In the genomic region with DNA sequence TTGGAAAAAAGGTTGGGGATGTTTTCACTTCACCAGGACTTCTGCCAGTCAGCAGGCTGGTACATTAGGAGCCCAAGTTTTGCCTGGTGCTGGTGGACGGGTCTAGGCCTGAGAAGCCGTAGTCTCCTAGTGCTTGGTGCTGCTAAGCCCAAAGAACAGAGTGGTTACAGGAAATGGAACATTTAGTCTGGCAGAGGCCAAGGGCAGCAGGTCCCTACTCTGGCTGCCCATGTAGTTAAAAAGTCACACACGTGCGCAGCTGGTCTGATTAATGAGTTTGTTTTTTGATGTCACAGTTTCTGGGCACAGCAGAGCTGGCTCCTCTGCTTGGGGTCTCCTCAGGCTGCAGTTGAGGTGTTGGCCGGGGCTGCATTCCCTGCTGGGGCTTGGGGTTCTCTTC, we compare ENCODE assay signal across 22 cellular contexts. TPM values are rescaled to one million over a fixed set of nuclear protein-coding genes. Genes with fewer than 3 reads are reported as not detected.
A peak's percentile ranks its signal among the peaks of the same experiment; 100 is the strongest.
DNase-seq lines count a peak whose midpoint lies in the region; ATAC-seq and TF ChIP-seq lines count a peak whose summit lies in the region.
"Had no signal": no experiment of that assay in that cellular context is flagged by ENCODE, and none has a peak within 500 bp of the region (broad histone marks: within the 10 kb centered on the region; RNA-seq: fewer than 3 reads in every experiment).

No MANE protein-coding gene starts in this region.

- no peaks in the 10 kb centered on the region for H3K27me3 Mint-ChIP-seq in activated CD4-positive, alpha-beta T cell treated with anti-CD3 and anti-CD28 coated beads, Interleukin-2, amount 10 ng/mL, durations not matched to agents 7 days and 5 days
- H3K27me3 Mint-ChIP-seq in chondrocyte (ENCODE audit: low read depth) (no peaks in the 10 kb centered on the region), MCF 10A (ENCODE audit: insufficient read depth, unreplicated experiment) (no peaks in the 10 kb centered on the region)
- H3K27me3 Mint-ChIP-seq: natural killer cell treated with Interleukin-12 subunit alpha and Interleukin-12 subunit beta and Interleukin-15 and Interleukin-18, amount 100 ng/mL, for 72 hours had no signal

- no peaks in the 10 kb centered on the region for H3K9me3 Mint-ChIP-seq in activated CD4-positive, alpha-beta T cell treated with anti-CD3 and anti-CD28 coated beads, Interleukin-2, amount 10 ng/mL, durations not matched to agents 7 days and 5 days
- H3K9me3 Mint-ChIP-seq in chondrocyte (ENCODE audit: low read depth): no peaks in the 10 kb centered on the region
- H3K9me3 Mint-ChIP-seq in stimulated activated effector memory CD8-positive, alpha-beta T cell treated with anti-CD3 and anti-CD28 coated beads, Interleukin-12 subunit alpha, Interleukin-12 subunit beta, amount 100 ng/mL, for 72 hours: no peaks in the 10 kb centered on the region
- H3K9me3 Mint-ChIP-seq in MCF 10A (ENCODE audit: unreplicated experiment): no peaks in the 10 kb centered on the region
- H3K9me3 Mint-ChIP-seq: activated T-cell treated with anti-CD3 and anti-CD28 coated beads, Interleukin-2, amount 50 U/mL, for 72 hours; natural killer cell treated with Interleukin-12 subunit alpha and Interleukin-12 subunit beta and Interleukin-15 and Interleukin-18, amount 100 ng/mL, for 72 hours had no signal

- BruUV-seq in MCF 10A (replicated peaks; lab: Mats Ljungman, UMichigan): no TSS peak

- H3K4me1 Mint-ChIP-seq in activated CD4-positive, alpha-beta T cell treated with anti-CD3 and anti-CD28 coated beads, Interleukin-2, amount 10 ng/mL, durations not matched to agents 7 days and 5 days: peaks cover 11% of the 10 kb centered on the region
- H3K4me1 Mint-ChIP-seq in chondrocyte (ENCODE audit: low read depth) (peaks cover 14% of the 10 kb centered on the region), MCF 10A (ENCODE audit: insufficient read depth, unreplicated experiment) (peaks cover 39% of the 10 kb centered on the region)
- peaks cover 48% of the 10 kb centered on the region for H3K4me1 Mint-ChIP-seq in stimulated activated effector memory CD8-positive, alpha-beta T cell treated with anti-CD3 and anti-CD28 coated beads, Interleukin-12 subunit alpha, Interleukin-12 subunit beta, amount 100 ng/mL, for 72 hours

- H3K4me3 Mint-ChIP-seq in activated CD4-positive, alpha-beta T cell treated with anti-CD3 and anti-CD28 coated beads, Interleukin-2, amount 10 ng/mL, durations not matched to agents 7 days and 5 days: no peak overlapping the region
- H3K4me3 Mint-ChIP-seq in chondrocyte (ENCODE audit: unreplicated experiment): no peak overlapping the region
- H3K4me3 Mint-ChIP-seq in stimulated activated effector memory CD8-positive, alpha-beta T cell treated with anti-CD3 and anti-CD28 coated beads, Interleukin-12 subunit alpha, Interleukin-12 subunit beta, amount 100 ng/mL, for 72 hours: no peak overlapping the region
- no peak overlapping the region for H3K4me3 Mint-ChIP-seq in MCF 10A (ENCODE audit: unreplicated experiment)
- H3K4me3 Mint-ChIP-seq: activated T-cell treated with anti-CD3 and anti-CD28 coated beads, Interleukin-2, amount 50 U/mL, for 72 hours; natural killer cell treated with Interleukin-12 subunit alpha and Interleukin-12 subunit beta and Interleukin-15 and Interleukin-18, amount 100 ng/mL, for 72 hours had no signal

- POLR2A ChIA-PET in activated CD4-positive, alpha-beta T cell treated with anti-CD3 and anti-CD28 coated beads, Interleukin-2, amount 10 ng/mL, durations not matched to agents 7 days and 5 days (lab: Charles Lee): no interaction called here
- POLR2A ChIA-PET in MCF 10A (lab: Yijun Ruan, JAX): interaction anchor here (1.1 kb wide), 1 partner anchor 17 kb away, joined by 3 read pairs; no protein-coding TSS in a partner anchor

- H3K27ac Mint-ChIP-seq in activated CD4-positive, alpha-beta T cell treated with anti-CD3 and anti-CD28 coated beads, Interleukin-2, amount 10 ng/mL, durations not matched to agents 7 days and 5 days: peak overlapping the region; percentile 13
- H3K27ac Mint-ChIP-seq in chondrocyte (ENCODE audit: unreplicated experiment): peak overlapping the region; percentile 12
- H3K27ac Mint-ChIP-seq in stimulated activated effector memory CD8-positive, alpha-beta T cell treated with anti-CD3 and anti-CD28 coated beads, Interleukin-12 subunit alpha, Interleukin-12 subunit beta, amount 100 ng/mL, for 72 hours: peak overlapping the region; percentile 77
- H3K27ac Mint-ChIP-seq in MCF 10A (ENCODE audit: low read depth, unreplicated experiment): no peak overlapping the region
- H3K27ac Mint-ChIP-seq: natural killer cell treated with Interleukin-12 subunit alpha and Interleukin-12 subunit beta and Interleukin-15 and Interleukin-18, amount 100 ng/mL, for 72 hours had no signal

- no peak for DNase-seq in activated CD4-positive, alpha-beta T cell treated with anti-CD3 and anti-CD28 coated beads, Interleukin-2, amount 10 ng/mL, durations not matched to agents 7 days and 5 days
- DNase-seq in activated CD4-positive, alpha-beta T cell treated with anti-CD3 and anti-CD28 coated beads, Interleukin-2, amount 50 U/mL, for 48 hours: no peak
- DNase-seq in NCI-H774 (lab: John Stamatoyannopoulos, UW) (peak; percentile 22), chondrocyte (ENCODE audit: low spot score) (no peak), MCF 10A (ENCODE audit: unreplicated experiment) (no peak), EL (no peak)
- DNase-seq in stimulated activated effector memory CD8-positive, alpha-beta T cell treated with anti-CD3 and anti-CD28 coated beads, Interleukin-12 subunit alpha, Interleukin-12 subunit beta, amount 100 ng/mL, for 72 hours (ENCODE audit: low spot score in 2 of 2): no peak
- DNase-seq: activated T-cell treated with anti-CD3 and anti-CD28 coated beads, Interleukin-2, amount 50 U/mL, for 72 hours; DMS153; foreskin keratinocyte; Kasumi-1; kidney glomerular epithelial cell; mesenchymal stem cell; NCI-H1105; NCI-H524; OCI-M1; stimulated activated CD4-positive, alpha-beta T cell treated with anti-CD3 and anti-CD28 coated beads, Interleukin-2, amount 100 ng/mL, for 48 hours; uterus had no signal

- intact Hi-C loops in MCF 10A (cut with micrococcal nuclease): no loop called here

- no peak for ATAC-seq in stimulated activated effector memory CD8-positive, alpha-beta T cell treated with anti-CD3 and anti-CD28 coated beads, Interleukin-12 subunit alpha, Interleukin-12 subunit beta, amount 100 ng/mL, for 72 hours
- ATAC-seq in GM18519 (IDR thresholded peaks at IDR 0.05; ENCODE audit: low FRiP score, unreplicated experiment): no peak
- ATAC-seq: activated T-cell treated with anti-CD3 and anti-CD28 coated beads, Interleukin-2, amount 50 U/mL, for 72 hours; foreskin keratinocyte; natural killer cell treated with Interleukin-12 subunit alpha and Interleukin-12 subunit beta and Interleukin-15 and Interleukin-18, amount 100 ng/mL, for 72 hours had no signal

- CTCF ChIA-PET in activated CD4-positive, alpha-beta T cell treated with anti-CD3 and anti-CD28 coated beads, Interleukin-2, amount 10 ng/mL, durations not matched to agents 7 days and 5 days (lab: Charles Lee): interaction anchor here (0.7 kb wide), 1 partner anchor 31 kb away, joined by 3 read pairs; no protein-coding TSS in a partner anchor
- CTCF ChIA-PET in MCF 10A (lab: Yijun Ruan, JAX): interaction anchor here (0.6 to 1.2 kb wide), 4 partner anchors 20 to 1007 kb away, joined by 3 read pairs; a partner anchor contains a TSS

- TF ChIP-seq CTCF in chondrocyte (IDR thresholded peaks at IDR 0.05): no peak
- TF ChIP-seq CTCF in MCF 10A (IDR thresholded peaks at IDR 0.05; ENCODE audit: unreplicated experiment): no peak

- H3K36me3 Mint-ChIP-seq in activated CD4-positive, alpha-beta T cell treated with anti-CD3 and anti-CD28 coated beads, Interleukin-2, amount 10 ng/mL, durations not matched to agents 7 days and 5 days (ENCODE audit: low read depth): peaks cover 3% of the 10 kb centered on the region
- H3K36me3 Mint-ChIP-seq in chondrocyte (ENCODE audit: low read depth): peaks cover 3% of the 10 kb centered on the region
- H3K36me3 Mint-ChIP-seq in stimulated activated effector memory CD8-positive, alpha-beta T cell treated with anti-CD3 and anti-CD28 coated beads, Interleukin-12 subunit alpha, Interleukin-12 subunit beta, amount 100 ng/mL, for 72 hours: peaks cover 20% of the 10 kb centered on the region
- H3K36me3 Mint-ChIP-seq in MCF 10A (ENCODE audit: insufficient read depth, unreplicated experiment): peaks cover 11% of the 10 kb centered on the region
- H3K36me3 Mint-ChIP-seq: natural killer cell treated with Interleukin-12 subunit alpha and Interleukin-12 subunit beta and Interleukin-15 and Interleukin-18, amount 100 ng/mL, for 72 hours had no signal

RNA-seq across cellular contexts. Expression of a gene that starts 20.6 kb away (rescaled TPM):
- 10 to 100 TPM; 45.6 to 48.1 TPM for total RNA-seq in activated CD4-positive, alpha-beta T cell treated with anti-CD3 and anti-CD28 coated beads, Interleukin-2, amount 10 ng/mL, durations not matched to agents 7 days and 5 days
- total RNA-seq in chondrocyte: 28.4 to 44.5 TPM (median 30.0 TPM) in 3 replicates
- 62.2 and 77.9 TPM in 2 replicates for total RNA-seq in MCF 10A (2022)

RNA-seq across cellular contexts. Expression of a gene that starts 55.6 kb away (rescaled TPM):
- total RNA-seq in activated CD4-positive, alpha-beta T cell treated with anti-CD3 and anti-CD28 coated beads, Interleukin-2, amount 10 ng/mL, durations not matched to agents 7 days and 5 days: under 1 TPM; 0.27 to 0.31 TPM
- total RNA-seq in chondrocyte (2.9 to 4.7 TPM (median 3.5 TPM) in 3 replicates), MCF 10A (2022) (8.5 and 8.8 TPM in 2 replicates)
- total RNA-seq: T-helper 1 cell treated with Interleukin-12 subunit alpha and Interleukin-12 subunit beta and Interleukin-4 antibody, amounts not matched to agents 30 ng/mL and 1 ng/mL, for 36 hours had no signal

RNA-seq across cellular contexts. Expression of a gene that starts 59.1 kb away (rescaled TPM):
- under 1 TPM in 1 of 2 experiments, not detected in 1; 0.47 TPM for total RNA-seq in activated CD4-positive, alpha-beta T cell treated with anti-CD3 and anti-CD28 coated beads, Interleukin-2, amount 10 ng/mL, durations not matched to agents 7 days and 5 days
- not detected in 3 replicates for total RNA-seq in chondrocyte
- total RNA-seq in MCF 10A (2022): not detected in 2 replicates
- total RNA-seq: bronchial epithelial cell; foreskin keratinocyte; natural killer cell treated with Interleukin-12 subunit alpha and Interleukin-12 subunit beta and Interleukin-15 and Interleukin-18, amount 100 ng/mL, for 72 hours; T-helper 1 cell treated with Interleukin-12 subunit alpha and Interleukin-12 subunit beta and Interleukin-4 antibody, amounts not matched to agents 30 ng/mL and 1 ng/mL, for 36 hours had no signal
